Comparison of ENCODE assay signal across 8 cellular contexts in genomic region chr2:20578895-20579825, GRCh38.
A peak's percentile ranks its signal among the peaks of the same experiment; 100 is the strongest.
DNase-seq lines count a peak whose midpoint lies in the region; FAIRE-seq and TF ChIP-seq lines count a peak whose summit lies in the region.

No MANE protein-coding gene starts in this region.

- no peak for FAIRE-seq in D721Med (lab: Jason Lieb, UNC)

- H3K4me3 ChIP-seq in MM.1S (ENCODE audit: low read length) (no peak overlapping the region), suprapubic skin (no peak overlapping the region)

- CTCF ChIA-PET in HEK293T (lab: Yijun Ruan, JAX), result no interaction called here

- no peaks in the 10 kb centered on the region for H3K27me3 ChIP-seq in MM.1S (replicated peaks; ENCODE audit: insufficient read depth, low read length)
- H3K27me3 ChIP-seq in suprapubic skin, result no peaks in the 10 kb centered on the region

- H3K9me2 ChIP-seq in MM.1S (replicated peaks; ENCODE audit: insufficient read depth, low read length), result no peaks in the 10 kb centered on the region

- no peak for TF ChIP-seq EP300 in suprapubic skin (IDR thresholded peaks at IDR 0.05)

- WGBS in suprapubic skin, result 37% methylated on average over 9 of the region's 15 CpGs

- peak overlapping the region; percentile 40; the same call in 1 of the 2 replicates for H3K4me2 ChIP-seq in MM.1S (ENCODE audit: low read depth, low read length)

- peaks cover 6% of the 10 kb centered on the region; the same call in 1 of the 2 replicates for H3F3A ChIP-seq in MM.1S (ENCODE audit: insufficient read depth, low read length)

- no peak overlapping the region for H3K9ac ChIP-seq in MM.1S (ENCODE audit: low read length)

- H3K79me2 ChIP-seq in MM.1S (ENCODE audit: low read length), result no peaks in the 10 kb centered on the region

- H3K36me3 ChIP-seq in MM.1S (replicated peaks; ENCODE audit: insufficient read depth, low read length), result no peaks in the 10 kb centered on the region
- no peaks in the 10 kb centered on the region for H3K36me3 ChIP-seq in suprapubic skin

- H4K20me1 ChIP-seq in MM.1S (ENCODE audit: insufficient read depth, low read length), result no peaks in the 10 kb centered on the region

- TF ChIP-seq POLR2A in suprapubic skin (IDR thresholded peaks at IDR 0.05), result no peak

- in situ Hi-C loops in GM13976 (cut with MboI; ENCODE audit: low sequenced_read_pairs, unreplicated experiment), result no loop called here

- H3K27ac ChIP-seq in MM.1S (ENCODE audit: low read length) (peak overlapping the region; percentile 36; the same call in 1 of the 2 replicates), suprapubic skin (peak overlapping the region; percentile 69)

- H3K4me1 ChIP-seq in MM.1S (ENCODE audit: low read length) (peaks cover 38% of the 10 kb centered on the region), suprapubic skin (peaks cover 47% of the 10 kb centered on the region)

- TF ChIP-seq CTCF in GM13976 (IDR thresholded peaks at IDR 0.05; ENCODE audit: borderline replicate concordance, control extremely low read depth, extremely low read depth, insufficient read depth, missing control alignments) (no peak), MM.1S (IDR thresholded peaks at IDR 0.05; ENCODE audit: low read length) (no peak), suprapubic skin (IDR thresholded peaks at IDR 0.05) (no peak), D721Med (IDR thresholded peaks at IDR 0.05; ENCODE audit: insufficient read depth, missing control alignments) (no peak)

- H3K9me3 ChIP-seq in MM.1S (replicated peaks; ENCODE audit: insufficient read depth, low read length) (no peaks in the 10 kb centered on the region), suprapubic skin (no peaks in the 10 kb centered on the region)

- POLR2A ChIA-PET in HEK293T (lab: Yijun Ruan, JAX), result interaction anchor here (0.7 to 4.3 kb wide), 2 partner anchors 12 to 131 kb away, joined by 4 to 40 read pairs; partner anchors contain the start of gene RHOB

- peak; percentile 79 for DNase-seq in GM13976 (ENCODE audit: low spot score)
- peak; percentile 40 for DNase-seq in HEK293T (ENCODE audit: extremely low spot score)
- peak; percentile 15 for DNase-seq in MM.1S
- DNase-seq in cerebellum (ENCODE audit: low spot score), result peak; percentile 82
- DNase-seq in left kidney (ENCODE audit: low read depth, low spot score), result peak; percentile 82
- peak; percentile 87 to 88 for DNase-seq in suprapubic skin (ENCODE audit: low spot score in 2 of 2)
- DNase-seq in D721Med (ENCODE audit: insufficient read length, low spot score), result no peak
- no peak for DNase-seq in SK-N-DZ (ENCODE audit: low spot score)

- H2AFZ ChIP-seq in MM.1S (ENCODE audit: low read length), result peak overlapping the region; percentile 22; the same call in 1 of the 2 replicates

TF ChIP-seq in HEK293T, 16 proteins besides CTCF, POLR2A, EP300 and RAD21:
- no peak for TF ChIP-seq FOXM1 (IDR thresholded peaks at IDR 0.05; ENCODE audit: borderline replicate concordance)
- TF ChIP-seq, protein P1, sequence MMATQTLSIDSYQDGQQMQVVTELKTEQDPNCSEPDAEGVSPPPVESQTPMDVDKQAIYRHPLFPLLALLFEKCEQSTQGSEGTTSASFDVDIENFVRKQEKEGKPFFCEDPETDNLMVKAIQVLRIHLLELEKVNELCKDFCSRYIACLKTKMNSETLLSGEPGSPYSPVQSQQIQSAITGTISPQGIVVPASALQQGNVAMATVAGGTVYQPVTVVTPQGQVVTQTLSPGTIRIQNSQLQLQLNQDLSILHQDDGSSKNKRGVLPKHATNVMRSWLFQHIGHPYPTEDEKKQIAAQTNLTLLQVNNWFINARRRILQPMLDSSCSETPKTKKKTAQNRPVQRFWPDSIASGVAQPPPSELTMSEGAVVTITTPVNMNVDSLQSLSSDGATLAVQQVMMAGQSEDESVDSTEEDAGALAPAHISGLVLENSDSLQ (IDR thresholded peaks at IDR 0.05), result no peak
- no peak for TF ChIP-seq ARNT (IDR thresholded peaks at IDR 0.05)

Comparison
In these comparisons a context has a peak if more than half of its experiments do, and no peak if none do; other contexts are left out.
1. DNase-seq: peak in GM13976 (single experiment), HEK293T (single experiment), MM.1S (single experiment), cerebellum (single experiment), left kidney (single experiment) and suprapubic skin (2 of 2); none in D721Med (single experiment) and SK-N-DZ (single experiment).